Comparison of ENCODE assay signal across 30 cellular contexts in the genomic region with DNA sequence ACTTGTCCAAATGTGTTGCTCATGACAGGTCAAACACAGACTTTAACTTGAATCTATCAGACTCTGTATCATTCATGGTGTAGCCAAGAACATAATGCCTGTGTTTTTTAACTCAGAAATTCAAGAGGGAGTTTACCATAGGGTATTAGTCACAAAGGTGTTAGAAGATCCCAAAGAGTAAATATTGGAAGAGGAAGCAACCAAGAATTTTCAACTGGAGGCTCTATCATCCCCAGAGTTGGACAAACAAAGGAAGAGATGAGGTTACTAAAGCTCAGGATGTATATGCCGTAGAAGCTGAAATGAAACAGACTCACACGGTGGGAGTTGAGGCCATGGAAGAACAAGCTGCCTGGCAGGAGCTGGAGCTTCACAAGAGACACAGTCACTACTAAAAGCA.
"Had no signal": no experiment of that assay in that cellular context is flagged by ENCODE, and none has a peak within 500 bp of the region (broad histone marks: within the 10 kb centered on the region; RNA-seq: fewer than 3 reads in every experiment).

No MANE protein-coding gene starts in this region.

- FAIRE-seq: small intestine, urothelium cell line had no signal

- H3K4me3 Mint-ChIP-seq: natural killer cell treated with Interleukin-12 subunit alpha and Interleukin-12 subunit beta and Interleukin-15 and Interleukin-18, amount 100 ng/mL, for 72 hours; nephron progenitor cell; neural crest cell; stimulated activated effector memory CD8-positive, alpha-beta T cell treated with anti-CD3 and anti-CD28 coated beads, Interleukin-12 subunit alpha, Interleukin-12 subunit beta, amount 100 ng/mL, for 72 hours; stimulated activated naive B cell treated with anti-CD40 and anti-IgM and Interleukin-4, amounts not matched to agents 10 μg/mL and 1 μg/mL and 100 μg/mL, for 72 hours; stimulated activated naive CD8-positive, alpha-beta T cell treated with anti-CD3 and anti-CD28 coated beads, Interleukin-15, Interleukin-2, amounts not matched to agents 100 ng/mL and 50 ng/mL, for 24 hours had no signal

- H3K4me1 Mint-ChIP-seq: nephron progenitor cell; stimulated activated effector memory CD8-positive, alpha-beta T cell treated with anti-CD3 and anti-CD28 coated beads, Interleukin-12 subunit alpha, Interleukin-12 subunit beta, amount 100 ng/mL, for 72 hours; stimulated activated naive B cell treated with anti-CD40 and anti-IgM and Interleukin-4, amounts not matched to agents 10 μg/mL and 1 μg/mL and 100 μg/mL, for 72 hours had no signal

- H3K36me3 ChIP-seq: neutrophil, ovary, right lobe of liver, sigmoid colon, stomach, thoracic aorta, thyroid gland, tibial nerve, upper lobe of left lung, vagina had no signal

- H3K27ac ChIP-seq: neutrophil, ovary, parathyroid adenoma, psoas muscle, right lobe of liver, sigmoid colon, stomach, thoracic aorta, thyroid gland, tibial nerve, upper lobe of left lung, vagina had no signal

- H3K9ac ChIP-seq: parathyroid adenoma had no signal

- H3K9me3 Mint-ChIP-seq: nephron progenitor cell; stimulated activated effector memory CD8-positive, alpha-beta T cell treated with anti-CD3 and anti-CD28 coated beads, Interleukin-12 subunit alpha, Interleukin-12 subunit beta, amount 100 ng/mL, for 72 hours had no signal

- H2AFZ ChIP-seq: parathyroid adenoma had no signal

- H3K4me1 ChIP-seq: parathyroid adenoma, psoas muscle, right lobe of liver, sigmoid colon, stomach, thyroid gland, tibial nerve, upper lobe of left lung, vagina had no signal

- H3K4me3 ChIP-seq: ovary, psoas muscle, right lobe of liver, sigmoid colon, stomach, thoracic aorta, thyroid gland, tibial nerve, upper lobe of left lung, vagina had no signal

- H3K36me3 Mint-ChIP-seq: natural killer cell treated with Interleukin-12 subunit alpha and Interleukin-12 subunit beta and Interleukin-15 and Interleukin-18, amount 100 ng/mL, for 72 hours; stimulated activated effector memory CD8-positive, alpha-beta T cell treated with anti-CD3 and anti-CD28 coated beads, Interleukin-12 subunit alpha, Interleukin-12 subunit beta, amount 100 ng/mL, for 72 hours; stimulated activated naive B cell treated with anti-CD40 and anti-IgM and Interleukin-4, amounts not matched to agents 10 μg/mL and 1 μg/mL and 100 μg/mL, for 72 hours had no signal

- H3K79me2 ChIP-seq: parathyroid adenoma had no signal

- H3K27me3 Mint-ChIP-seq: natural killer cell treated with Interleukin-12 subunit alpha and Interleukin-12 subunit beta and Interleukin-15 and Interleukin-18, amount 100 ng/mL, for 72 hours; stimulated activated naive B cell treated with anti-CD40 and anti-IgM and Interleukin-4, amounts not matched to agents 10 μg/mL and 1 μg/mL and 100 μg/mL, for 72 hours; stimulated activated naive CD8-positive, alpha-beta T cell treated with anti-CD3 and anti-CD28 coated beads, Interleukin-15, Interleukin-2, amounts not matched to agents 100 ng/mL and 50 ng/mL, for 24 hours had no signal

- H3K9me3 ChIP-seq: neutrophil, ovary, psoas muscle, right lobe of liver, sigmoid colon, stomach, thoracic aorta, thyroid gland, upper lobe of left lung, vagina had no signal

- H3K27ac Mint-ChIP-seq: natural killer cell treated with Interleukin-12 subunit alpha and Interleukin-12 subunit beta and Interleukin-15 and Interleukin-18, amount 100 ng/mL, for 72 hours; nephron progenitor cell; progenitor cell of endocrine pancreas; stimulated activated effector memory CD8-positive, alpha-beta T cell treated with anti-CD3 and anti-CD28 coated beads, Interleukin-12 subunit alpha, Interleukin-12 subunit beta, amount 100 ng/mL, for 72 hours; stimulated activated naive B cell treated with anti-CD40 and anti-IgM and Interleukin-4, amounts not matched to agents 10 μg/mL and 1 μg/mL and 100 μg/mL, for 72 hours; stimulated activated naive CD8-positive, alpha-beta T cell treated with anti-CD3 and anti-CD28 coated beads, Interleukin-15, Interleukin-2, amounts not matched to agents 100 ng/mL and 50 ng/mL, for 24 hours had no signal

- DNase-seq: nephron progenitor cell; nucleus accumbens; ovary; posterior cingulate gyrus; psoas muscle; right cardiac atrium; right lobe of liver; sigmoid colon; small intestine; stimulated activated CD4-positive, alpha-beta T cell treated with anti-CD3 and anti-CD28 coated beads, Interleukin-15, amount 100 ng/mL, for 24 hours; stimulated activated CD4-positive, alpha-beta T cell treated with anti-CD3 and anti-CD28 coated beads, Interleukin-2, amount 100 ng/mL, for 24 hours; stimulated activated CD4-positive, alpha-beta T cell treated with anti-CD3 and anti-CD28 coated beads, Interleukin-2, amount 100 ng/mL, for 48 hours; stimulated activated CD4-positive, alpha-beta T cell treated with anti-CD3 and anti-CD28 coated beads, Interleukin-4, amount 100 ng/mL, for 24 hours; stimulated activated naive B cell treated with anti-CD40 and anti-IgM and Interleukin-4, amounts not matched to agents 10 μg/mL and 1 μg/mL and 100 μg/mL, for 72 hours; stimulated activated naive CD4-positive, alpha-beta T cell treated with Interleukin-2 at 50 U/mL for 16 hours; stomach; thyroid gland; trophoblast cell; upper lobe of left lung had no signal

- H3K27me3 ChIP-seq: neutrophil, ovary, right lobe of liver, sigmoid colon, stomach, thyroid gland, tibial nerve, upper lobe of left lung, vagina had no signal

- ATAC-seq: natural killer cell treated with Interleukin-12 subunit alpha and Interleukin-12 subunit beta and Interleukin-15 and Interleukin-18, amount 100 ng/mL, for 72 hours; psoas muscle; right cardiac atrium; right lobe of liver; stimulated activated effector memory CD8-positive, alpha-beta T cell treated with anti-CD3 and anti-CD28 coated beads, Interleukin-12 subunit alpha, Interleukin-12 subunit beta, amount 100 ng/mL, for 72 hours; stimulated activated naive B cell treated with anti-CD40 and anti-IgM and Interleukin-4, amounts not matched to agents 10 μg/mL and 1 μg/mL and 100 μg/mL, for 72 hours had no signal
